In genomic region chr14:101927859-101928258, GRCh38 we compare ENCODE assay signal across 11 cellular contexts. TPM values are rescaled to one million over a fixed set of nuclear protein-coding genes. Genes with fewer than 3 reads are reported as not detected.
DNase-seq lines count a peak whose midpoint lies in the region; ATAC-seq and TF ChIP-seq lines count a peak whose summit lies in the region.
"Had no signal": no experiment of that assay in that cellular context is flagged by ENCODE, and none has a peak within 500 bp of the region (broad histone marks: within the 10 kb centered on the region; RNA-seq: fewer than 3 reads in every experiment).

No MANE protein-coding gene starts in this region.

- POLR2A ChIA-PET in CD8-positive, alpha-beta memory T cell (lab: Charles Lee) = no interaction called here

- CTCF ChIA-PET in CD8-positive, alpha-beta memory T cell (lab: Charles Lee) = no interaction called here

- TF ChIP-seq POLR2A in spleen (IDR thresholded peaks at IDR 0.05) (no peak), GM18505 (IDR thresholded peaks at IDR 0.05; ENCODE audit: borderline replicate concordance, extremely low read depth, insufficient read depth, insufficient read length) (no peak)

- peaks cover 29% of the 10 kb centered on the region for H3K4me1 ChIP-seq in left ventricle myocardium inferior
- peaks cover 0 to 12% (median 2%) of the 10 kb centered on the region in 6 donors for H3K4me1 ChIP-seq in spleen
- no peaks in the 10 kb centered on the region for H3K4me1 ChIP-seq in CD8-positive, alpha-beta memory T cell (ENCODE audit: insufficient read depth, low read length)

- no peaks in the 10 kb centered on the region for H3K27me3 ChIP-seq in left ventricle myocardium inferior (ENCODE audit: low read depth)
- H3K27me3 ChIP-seq in spleen (replicated peaks in 1 of 7) = no peaks in the 10 kb centered on the region
- no peaks in the 10 kb centered on the region for H3K27me3 ChIP-seq in CD8-positive, alpha-beta memory T cell (ENCODE audit: insufficient read depth, low read length, poor library complexity, severe bottlenecking)

- intact Hi-C loops in left ventricle myocardium inferior (cut with micrococcal nuclease) (no loop called here), spleen (cut with DNase I; ENCODE audit: low total_unique reads) (no loop called here)

- no peaks in the 10 kb centered on the region for H3K27me3 Mint-ChIP-seq in activated T-cell treated with anti-CD3 and anti-CD28 coated beads, Interleukin-2, amount 50 U/mL, for 4 hours (ENCODE audit: low read depth)
- no peaks in the 10 kb centered on the region for H3K27me3 Mint-ChIP-seq in CD8-positive, alpha-beta memory T cell
- H3K27me3 Mint-ChIP-seq: activated naive CD4-positive, alpha-beta T cell treated with anti-CD3 and anti-CD28 coated beads, Interleukin-2, amount 50 U/mL, for 24 hours; naive B cell had no signal

- H3K9me3 ChIP-seq in left ventricle myocardium inferior (replicated peaks) = no peaks in the 10 kb centered on the region
- H3K9me3 ChIP-seq in spleen = no peaks in the 10 kb centered on the region
- no peaks in the 10 kb centered on the region for H3K9me3 ChIP-seq in CD8-positive, alpha-beta memory T cell (ENCODE audit: low read length)

- peak overlapping the region; percentile 75 for H3K27ac ChIP-seq in left ventricle myocardium inferior (replicated peaks)
- peak overlapping the region in 7 of 8 donors; percentile 0 to 63 (median 35) for H3K27ac ChIP-seq in spleen
- no peak overlapping the region for H3K27ac ChIP-seq in CD8-positive, alpha-beta memory T cell (ENCODE audit: low read depth, low read length)

- H3K36me3 Mint-ChIP-seq in activated T-cell treated with anti-CD3 and anti-CD28 coated beads, Interleukin-2, amount 50 U/mL, for 4 hours (ENCODE audit: insufficient read depth) = peaks cover 11% of the 10 kb centered on the region
- H3K36me3 Mint-ChIP-seq in CD8-positive, alpha-beta memory T cell = peaks cover 0 to 61% (median 8%) of the 10 kb centered on the region in 3 donors
- H3K36me3 Mint-ChIP-seq: naive B cell had no signal

- H3K36me3 ChIP-seq in left ventricle myocardium inferior = peaks cover 13% of the 10 kb centered on the region
- H3K36me3 ChIP-seq in spleen = peaks cover 2 to 65% (median 25%) of the 10 kb centered on the region in 6 donors
- H3K36me3 ChIP-seq in CD8-positive, alpha-beta memory T cell (ENCODE audit: insufficient read depth, low read length) = peaks cover 13% of the 10 kb centered on the region

- peak; percentile 14 to 25 for ATAC-seq in activated T-cell treated with anti-CD3 and anti-CD28 coated beads, Interleukin-2, amount 50 U/mL, for 4 hours
- ATAC-seq in HG03175 (IDR thresholded peaks at IDR 0.05; ENCODE audit: unreplicated experiment) (no peak), GM18505 (IDR thresholded peaks at IDR 0.05; ENCODE audit: unreplicated experiment) (no peak)

- no peaks in the 10 kb centered on the region for H3K9me3 Mint-ChIP-seq in activated T-cell treated with anti-CD3 and anti-CD28 coated beads, Interleukin-2, amount 50 U/mL, for 4 hours
- no peaks in the 10 kb centered on the region for H3K9me3 Mint-ChIP-seq in CD8-positive, alpha-beta memory T cell
- H3K9me3 Mint-ChIP-seq: activated naive CD4-positive, alpha-beta T cell treated with anti-CD3 and anti-CD28 coated beads, Interleukin-2, amount 50 U/mL, for 24 hours; naive B cell had no signal

- H3K4me3 ChIP-seq in left ventricle myocardium inferior (no peak overlapping the region), spleen (no peak overlapping the region)
- H3K4me3 ChIP-seq in CD8-positive, alpha-beta memory T cell (ENCODE audit: low read length) = no peak overlapping the region

- TF ChIP-seq CTCF in left ventricle myocardium inferior (IDR thresholded peaks at IDR 0.05; ENCODE audit: borderline replicate concordance) (no peak), spleen (IDR thresholded peaks at IDR 0.05 in 8 of 11, conservative IDR thresholded peaks at IDR 0.05 in 3 of 11) (no peak)

- DNase-seq in H4 (ENCODE audit: low spot score) (peak; percentile 45), left ventricle myocardium inferior (peak; percentile 91), spleen (peak; percentile 79), NCI-H69 (lab: John Stamatoyannopoulos, UW) (no peak)
- no peak for DNase-seq in activated T-cell treated with anti-CD3 and anti-CD28 coated beads, Interleukin-2, amount 50 U/mL, for 4 hours
- no peak for DNase-seq in CD8-positive, alpha-beta memory T cell
- DNase-seq: naive B cell, NCI-H1417 treated with DMSO at 0.1 percent for 48 hours had no signal

- H3K27ac Mint-ChIP-seq in CD8-positive, alpha-beta memory T cell = peak overlapping the region in 2 of 8 donors; percentile 54 to 64
- H3K27ac Mint-ChIP-seq: activated naive CD4-positive, alpha-beta T cell treated with anti-CD3 and anti-CD28 coated beads, Interleukin-2, amount 50 U/mL, for 24 hours; naive B cell had no signal

- H3K4me3 Mint-ChIP-seq in activated T-cell treated with anti-CD3 and anti-CD28 coated beads, Interleukin-2, amount 50 U/mL, for 4 hours = no peak overlapping the region
- H3K4me3 Mint-ChIP-seq in CD8-positive, alpha-beta memory T cell = no peak overlapping the region
- H3K4me3 Mint-ChIP-seq: activated naive CD4-positive, alpha-beta T cell treated with anti-CD3 and anti-CD28 coated beads, Interleukin-2, amount 50 U/mL, for 24 hours; naive B cell had no signal

- 49 to 64% (median 56%) methylated on average over 10 of the region's 10 CpGs for WGBS in spleen, 5 donors

- H3K4me1 Mint-ChIP-seq in activated T-cell treated with anti-CD3 and anti-CD28 coated beads, Interleukin-2, amount 50 U/mL, for 4 hours (ENCODE audit: low read depth) = peaks cover 2% of the 10 kb centered on the region
- peaks cover 0 to 2% (median 0%) of the 10 kb centered on the region in 3 donors for H3K4me1 Mint-ChIP-seq in CD8-positive, alpha-beta memory T cell
- H3K4me1 Mint-ChIP-seq: activated naive CD4-positive, alpha-beta T cell treated with anti-CD3 and anti-CD28 coated beads, Interleukin-2, amount 50 U/mL, for 24 hours; naive B cell had no signal

RNA-seq across cellular contexts. Expression of gene DYNC1H1, which starts 36.5 kb away (rescaled TPM):
- total RNA-seq in H4 (2014; rRNA removed; shearing (Covaris generic)) = 112 and 113 TPM in 2 replicates
- total RNA-seq in activated T-cell treated with anti-CD3 and anti-CD28 coated beads, Interleukin-2, amount 50 U/mL, for 4 hours = 100 to 1,000 TPM; 198 to 211 (median 204) TPM
- total RNA-seq in left ventricle myocardium inferior = 402 TPM
- total RNA-seq in spleen = 100 to 1,000 TPM; 270 to 446 (median 403) TPM
- 10 to 100 TPM; 65.9 to 85.8 (median 70.5) TPM for polyA plus RNA-seq in spleen
- total RNA-seq in CD8-positive, alpha-beta memory T cell = 100 to 1,000 TPM; 241 to 249 TPM
- 59.7 TPM for polyA plus RNA-seq in CD8-positive, alpha-beta memory T cell

Comparison
In these comparisons a context has a peak if more than half of its experiments do, and no peak if none do; other contexts are left out.
1. DNase-seq: peak in H4 (single experiment), left ventricle myocardium inferior (single experiment) and spleen (single experiment); none in activated T-cell treated with anti-CD3 and anti-CD28 coated beads, Interleukin-2, amount 50 U/mL, for 4 hours (single experiment), CD8-positive, alpha-beta memory T cell (0 of 5) and NCI-H69 (single experiment).
2. ATAC-seq: peak in activated T-cell treated with anti-CD3 and anti-CD28 coated beads, Interleukin-2, amount 50 U/mL, for 4 hours (2 of 2); none in HG03175 (single experiment) and GM18505 (single experiment).